Comparison of ENCODE assay signal across 1 cellular context in the genomic region with DNA sequence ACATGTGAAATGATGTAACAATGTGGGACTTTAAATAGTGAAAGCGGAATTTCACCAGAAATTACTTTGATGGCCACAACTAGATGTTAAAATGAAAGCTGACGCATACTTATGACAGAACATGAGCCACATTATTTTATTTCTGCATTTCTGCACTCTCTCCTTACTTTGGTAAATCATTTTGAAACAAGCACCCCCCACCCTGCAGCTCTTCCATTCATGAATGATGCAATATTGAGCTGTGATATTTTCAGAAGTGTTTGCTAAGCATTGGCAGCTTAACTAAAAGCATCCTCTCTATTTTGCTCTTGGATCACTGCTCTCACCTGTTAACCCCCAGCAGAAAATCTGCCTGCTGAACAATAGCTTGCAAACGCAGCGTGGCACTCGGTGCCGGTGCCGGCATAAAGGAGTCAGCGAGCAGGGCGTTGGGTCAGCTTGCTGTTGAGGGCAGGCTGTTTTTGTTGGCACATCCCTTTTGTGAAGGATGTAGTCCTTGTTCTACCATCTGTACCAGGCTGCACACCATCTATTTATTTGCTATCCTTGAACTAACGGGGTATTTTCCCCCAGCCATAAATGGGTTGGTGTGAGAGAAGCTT.
TF ChIP-seq lines count a peak whose summit lies in the region.

No MANE protein-coding gene starts in this region.

TF ChIP-seq in K562, 482 proteins besides CTCF, POLR2A, EP300 and RAD21:
- TF ChIP-seq, protein P1, sequence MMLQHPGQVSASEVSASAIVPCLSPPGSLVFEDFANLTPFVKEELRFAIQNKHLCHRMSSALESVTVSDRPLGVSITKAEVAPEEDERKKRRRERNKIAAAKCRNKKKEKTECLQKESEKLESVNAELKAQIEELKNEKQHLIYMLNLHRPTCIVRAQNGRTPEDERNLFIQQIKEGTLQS (IDR thresholded peaks at IDR 0.05), result peak; percentile 43
- TF ChIP-seq, protein P1 (CRISPR knock-in tag; conservative IDR thresholded peaks at IDR 0.05), result no peak
- TF ChIP-seq, protein P2, sequence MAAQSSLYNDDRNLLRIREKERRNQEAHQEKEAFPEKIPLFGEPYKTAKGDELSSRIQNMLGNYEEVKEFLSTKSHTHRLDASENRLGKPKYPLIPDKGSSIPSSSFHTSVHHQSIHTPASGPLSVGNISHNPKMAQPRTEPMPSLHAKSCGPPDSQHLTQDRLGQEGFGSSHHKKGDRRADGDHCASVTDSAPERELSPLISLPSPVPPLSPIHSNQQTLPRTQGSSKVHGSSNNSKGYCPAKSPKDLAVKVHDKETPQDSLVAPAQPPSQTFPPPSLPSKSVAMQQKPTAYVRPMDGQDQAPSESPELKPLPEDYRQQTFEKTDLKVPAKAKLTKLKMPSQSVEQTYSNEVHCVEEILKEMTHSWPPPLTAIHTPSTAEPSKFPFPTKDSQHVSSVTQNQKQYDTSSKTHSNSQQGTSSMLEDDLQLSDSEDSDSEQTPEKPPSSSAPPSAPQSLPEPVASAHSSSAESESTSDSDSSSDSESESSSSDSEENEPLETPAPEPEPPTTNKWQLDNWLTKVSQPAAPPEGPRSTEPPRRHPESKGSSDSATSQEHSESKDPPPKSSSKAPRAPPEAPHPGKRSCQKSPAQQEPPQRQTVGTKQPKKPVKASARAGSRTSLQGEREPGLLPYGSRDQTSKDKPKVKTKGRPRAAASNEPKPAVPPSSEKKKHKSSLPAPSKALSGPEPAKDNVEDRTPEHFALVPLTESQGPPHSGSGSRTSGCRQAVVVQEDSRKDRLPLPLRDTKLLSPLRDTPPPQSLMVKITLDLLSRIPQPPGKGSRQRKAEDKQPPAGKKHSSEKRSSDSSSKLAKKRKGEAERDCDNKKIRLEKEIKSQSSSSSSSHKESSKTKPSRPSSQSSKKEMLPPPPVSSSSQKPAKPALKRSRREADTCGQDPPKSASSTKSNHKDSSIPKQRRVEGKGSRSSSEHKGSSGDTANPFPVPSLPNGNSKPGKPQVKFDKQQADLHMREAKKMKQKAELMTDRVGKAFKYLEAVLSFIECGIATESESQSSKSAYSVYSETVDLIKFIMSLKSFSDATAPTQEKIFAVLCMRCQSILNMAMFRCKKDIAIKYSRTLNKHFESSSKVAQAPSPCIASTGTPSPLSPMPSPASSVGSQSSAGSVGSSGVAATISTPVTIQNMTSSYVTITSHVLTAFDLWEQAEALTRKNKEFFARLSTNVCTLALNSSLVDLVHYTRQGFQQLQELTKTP (IDR thresholded peaks at IDR 0.05; ENCODE audit: low read depth in 1 of 2, partially characterized antibody in 2 of 2), result no peak
- TF ChIP-seq, protein P3, sequence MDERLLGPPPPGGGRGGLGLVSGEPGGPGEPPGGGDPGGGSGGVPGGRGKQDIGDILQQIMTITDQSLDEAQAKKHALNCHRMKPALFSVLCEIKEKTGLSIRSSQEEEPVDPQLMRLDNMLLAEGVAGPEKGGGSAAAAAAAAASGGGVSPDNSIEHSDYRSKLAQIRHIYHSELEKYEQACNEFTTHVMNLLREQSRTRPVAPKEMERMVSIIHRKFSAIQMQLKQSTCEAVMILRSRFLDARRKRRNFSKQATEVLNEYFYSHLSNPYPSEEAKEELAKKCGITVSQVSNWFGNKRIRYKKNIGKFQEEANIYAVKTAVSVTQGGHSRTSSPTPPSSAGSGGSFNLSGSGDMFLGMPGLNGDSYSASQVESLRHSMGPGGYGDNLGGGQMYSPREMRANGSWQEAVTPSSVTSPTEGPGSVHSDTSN (CRISPR knock-in tag; IDR thresholded peaks at IDR 0.05; ENCODE audit: low read depth), result no peak
- TF ChIP-seq, protein P3 (tag; conservative IDR thresholded peaks at IDR 0.05; ENCODE audit: low read depth), result no peak
- TF ChIP-seq, protein P4, sequence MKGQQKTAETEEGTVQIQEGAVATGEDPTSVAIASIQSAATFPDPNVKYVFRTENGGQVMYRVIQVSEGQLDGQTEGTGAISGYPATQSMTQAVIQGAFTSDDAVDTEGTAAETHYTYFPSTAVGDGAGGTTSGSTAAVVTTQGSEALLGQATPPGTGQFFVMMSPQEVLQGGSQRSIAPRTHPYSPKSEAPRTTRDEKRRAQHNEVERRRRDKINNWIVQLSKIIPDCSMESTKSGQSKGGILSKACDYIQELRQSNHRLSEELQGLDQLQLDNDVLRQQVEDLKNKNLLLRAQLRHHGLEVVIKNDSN (CRISPR knock-in tag; IDR thresholded peaks at IDR 0.05), result no peak
- TF ChIP-seq SMARCA5 (IDR thresholded peaks at IDR 0.05) (no peak), ZSCAN32 (CRISPR knock-in tag; IDR thresholded peaks at IDR 0.05) (0 out of 2 replicates have a peak, but pooled peaks have one; percentile 25), CEBPG (CRISPR knock-in tag; IDR thresholded peaks at IDR 0.05) (no peak), CEBPG (tag; conservative IDR thresholded peaks at IDR 0.05 in 1 of 2, IDR thresholded peaks at IDR 0.05 in 1 of 2) (peak; percentile 32 to 54; a peak in 2 of 4 replicates), SMARCA4 (IDR thresholded peaks at IDR 0.05) (no peak)
